Comparison of ENCODE assay signal across 9 cellular contexts in genomic region chr7:92731327-92732063, GRCh38.
DNase-seq lines count a peak whose midpoint lies in the region; ATAC-seq and TF ChIP-seq lines count a peak whose summit lies in the region.
"Had no signal": no experiment of that assay in that cellular context is flagged by ENCODE, and none has a peak within 500 bp of the region (broad histone marks: within the 10 kb centered on the region; RNA-seq: fewer than 3 reads in every experiment).

No MANE protein-coding gene starts in this region.

- TF ChIP-seq POLR2A in lower leg skin (IDR thresholded peaks at IDR 0.05), result no peak

- no peak for ATAC-seq in HG03520 (IDR thresholded peaks at IDR 0.05; ENCODE audit: unreplicated experiment)

- DNase-seq in activated T-cell treated with anti-CD3 and anti-CD28 coated beads for 48 hours (ENCODE audit: low read depth), result peak; percentile 30
- DNase-seq in activated T-cell treated with anti-CD3 and anti-CD28 coated beads, Interleukin-2, amount 50 U/mL, for 1 hour, result no peak
- DNase-seq in NOMO-1 treated with DMSO at 0.1 percent for 48 hours (lab: John Stamatoyannopoulos, UW; ENCODE audit: unreplicated experiment), result peak; percentile 100
- DNase-seq in dermis blood vessel endothelial cell, result peak; percentile 65
- DNase-seq in stimulated activated CD8-positive, alpha-beta memory T cell treated with anti-CD3 and anti-CD28 coated beads, Interleukin-4, amount 100 ng/mL, for 48 hours, result peak; percentile 60
- no peak for DNase-seq in lower leg skin (ENCODE audit: low spot score in 2 of 2)
- no peak for DNase-seq in NCI-H748 (lab: John Stamatoyannopoulos, UW; ENCODE audit: unreplicated experiment)
- DNase-seq: uterus had no signal

- intact Hi-C loops in lower leg skin (cut with DNase I; ENCODE audit: low total_unique reads), result no loop called here

- 60 to 66% methylated on average over 2 of the region's 2 CpGs for WGBS in lower leg skin, 2 donors

- H3K4me3 ChIP-seq in lower leg skin (ENCODE audit: low read depth, poor library complexity, severe bottlenecking), result no peak overlapping the region
- H3K4me3 ChIP-seq: uterus had no signal

- no peak for TF ChIP-seq CTCF in lower leg skin (IDR thresholded peaks at IDR 0.05)

Comparison
In these comparisons a context has a peak if more than half of its experiments do, and no peak if none do; other contexts are left out.
1. DNase-seq: peak in activated T-cell treated with anti-CD3 and anti-CD28 coated beads for 48 hours (single experiment), NOMO-1 treated with DMSO at 0.1 percent for 48 hours (single experiment), dermis blood vessel endothelial cell (single experiment) and stimulated activated CD8-positive, alpha-beta memory T cell treated with anti-CD3 and anti-CD28 coated beads, Interleukin-4, amount 100 ng/mL, for 48 hours (single experiment); none in activated T-cell treated with anti-CD3 and anti-CD28 coated beads, Interleukin-2, amount 50 U/mL, for 1 hour (single experiment), lower leg skin (0 of 2) and NCI-H748 (single experiment).